In genomic region chr13:100130092-100130491, GRCh38 we compare ENCODE assay signal across 13 cellular contexts. TPM values are rescaled to one million over a fixed set of nuclear protein-coding genes. Genes with fewer than 3 reads are reported as not detected.
A peak's percentile ranks its signal among the peaks of the same experiment; 100 is the strongest.
DNase-seq lines count a peak whose midpoint lies in the region; ATAC-seq and TF ChIP-seq lines count a peak whose summit lies in the region.
"Had no signal": no experiment of that assay in that cellular context is flagged by ENCODE, and none has a peak within 500 bp of the region (broad histone marks: within the 10 kb centered on the region; RNA-seq: fewer than 3 reads in every experiment).

No MANE protein-coding gene starts in this region.

- H3K9me3 ChIP-seq in CD4-positive, CD25-positive, alpha-beta regulatory T cell (ENCODE audit: control insufficient read depth in 2 of 2, low read length in 2 of 2), result no peaks in the 10 kb centered on the region
- no peaks in the 10 kb centered on the region for H3K9me3 ChIP-seq in HUES64 (ENCODE audit: insufficient read depth, low read depth, low read length)
- no peaks in the 10 kb centered on the region for H3K9me3 ChIP-seq in OCI-LY7 (ENCODE audit: low read length)
- H3K9me3 ChIP-seq: esophagus muscularis mucosa, pancreas, tibial nerve had no signal

- no peak overlapping the region for H3K4me3 ChIP-seq in CD4-positive, CD25-positive, alpha-beta regulatory T cell (ENCODE audit: low read depth, low read length)
- H3K4me3 ChIP-seq in HUES64 (ENCODE audit: low read length), result no peak overlapping the region
- no peak overlapping the region for H3K4me3 ChIP-seq in OCI-LY7 (ENCODE audit: low read depth, low read length, poor library complexity, severe bottlenecking)
- H3K4me3 ChIP-seq: esophagus muscularis mucosa, pancreas, tibial nerve had no signal

- H4K20me1 ChIP-seq in OCI-LY7 (ENCODE audit: insufficient read depth, low read length), result no peaks in the 10 kb centered on the region

- H3K4me1 ChIP-seq in CD4-positive, CD25-positive, alpha-beta regulatory T cell (ENCODE audit: control insufficient read depth, insufficient read depth, low read length, poor library complexity, severe bottlenecking), result peaks cover 12% of the 10 kb centered on the region
- H3K4me1 ChIP-seq in HUES64 (ENCODE audit: insufficient read depth, low read length), result peaks cover 38% of the 10 kb centered on the region
- H3K4me1 ChIP-seq in OCI-LY7 (ENCODE audit: insufficient read depth, low read length, poor library complexity, severe bottlenecking), result no peaks in the 10 kb centered on the region

- WGBS in HUES64, result 67% methylated on average over 1 of the region's 1 CpG

- H3K27me3 ChIP-seq in CD4-positive, CD25-positive, alpha-beta regulatory T cell (ENCODE audit: control insufficient read depth, insufficient read depth, low read length), result no peaks in the 10 kb centered on the region
- H3K27me3 ChIP-seq in HUES64 (ENCODE audit: insufficient read depth, low read length), result no peaks in the 10 kb centered on the region
- H3K27me3 ChIP-seq: esophagus muscularis mucosa, pancreas, tibial nerve had no signal

- CTCF ChIA-PET in OCI-LY7 (lab: Charles Lee; ENCODE audit: unreplicated experiment), result no interaction called here

- no peaks in the 10 kb centered on the region for H3K36me3 ChIP-seq in CD4-positive, CD25-positive, alpha-beta regulatory T cell (ENCODE audit: control insufficient read depth, insufficient read depth, low read length)
- H3K36me3 ChIP-seq in HUES64 (ENCODE audit: insufficient read depth, low read length) (no peaks in the 10 kb centered on the region), OCI-LY7 (ENCODE audit: insufficient read depth, low read length) (no peaks in the 10 kb centered on the region)
- H3K36me3 ChIP-seq: esophagus muscularis mucosa, pancreas, tibial nerve had no signal

- no peak overlapping the region for H3K27ac ChIP-seq in CD4-positive, CD25-positive, alpha-beta regulatory T cell (ENCODE audit: insufficient read depth, low read length, poor library complexity, severe bottlenecking)
- H3K27ac ChIP-seq in HUES64 (ENCODE audit: low read depth, low read length) (peak overlapping the region; percentile 12; the same call in 1 of the 2 replicates), OCI-LY7 (ENCODE audit: low read depth, low read length, poor library complexity, severe bottlenecking) (no peak overlapping the region)
- H3K27ac ChIP-seq: esophagus muscularis mucosa, pancreas, tibial nerve had no signal

- no peaks in the 10 kb centered on the region for H3K9me3 Mint-ChIP-seq in CD4-positive, CD25-positive, alpha-beta regulatory T cell

- no TSS peak for BruUV-seq in OCI-LY7 (replicated peaks; lab: Mats Ljungman, UMichigan)

- no peaks in the 10 kb centered on the region for H3K79me2 ChIP-seq in OCI-LY7 (ENCODE audit: insufficient read depth, low read depth, low read length)

- DNase-seq in CD4-positive, CD25-positive, alpha-beta regulatory T cell, result no peak
- DNase-seq in dermis blood vessel endothelial cell (peak; percentile 84), midbrain (lab: John Stamatoyannopoulos, UW) (peak; percentile 20), OCI-LY7 (ENCODE audit: low spot score) (no peak), NCI-H187 treated with DMSO at 0.1 percent for 48 hours (lab: John Stamatoyannopoulos, UW) (no peak), amniotic stem cell (lab: John Stamatoyannopoulos, UW) (no peak)
- DNase-seq: NCI-H1436 treated with DMSO at 0.1 percent for 48 hours, pancreas, T-helper 9 cell had no signal

- no peak overlapping the region for H3K4me3 Mint-ChIP-seq in CD4-positive, CD25-positive, alpha-beta regulatory T cell

- peak overlapping the region in 2 of 3 donors; percentile 35 to 68 for H3K27ac Mint-ChIP-seq in CD4-positive, CD25-positive, alpha-beta regulatory T cell

- ATAC-seq in CD4-positive, CD25-positive, alpha-beta regulatory T cell (ENCODE audit: low read depth in 2 of 2), result no peak
- no peak for ATAC-seq in HG02870 (IDR thresholded peaks at IDR 0.05; ENCODE audit: unreplicated experiment)

- peaks cover 15 to 21% (median 16%) of the 10 kb centered on the region in 4 donors for H3K4me1 Mint-ChIP-seq in CD4-positive, CD25-positive, alpha-beta regulatory T cell

- H3K27me3 Mint-ChIP-seq in CD4-positive, CD25-positive, alpha-beta regulatory T cell, result no peaks in the 10 kb centered on the region

- POLR2A ChIA-PET in OCI-LY7 (lab: Charles Lee), result no interaction called here

- no peak overlapping the region for H3K9ac ChIP-seq in HUES64 (ENCODE audit: low read depth, low read length)

- no peak for TF ChIP-seq CTCF in OCI-LY7 (conservative IDR thresholded peaks at IDR 0.05; ENCODE audit: low read length)

- H3K4me2 ChIP-seq in OCI-LY7 (ENCODE audit: low read length), result no peak overlapping the region

- intact Hi-C loops in OCI-LY7 (cut with micrococcal nuclease; ENCODE audit: unreplicated experiment), result no loop called here

- H2AFZ ChIP-seq in OCI-LY7 (ENCODE audit: low read length), result no peak overlapping the region

- H3K36me3 Mint-ChIP-seq in CD4-positive, CD25-positive, alpha-beta regulatory T cell, result peaks cover 21% of the 10 kb centered on the region

- no peaks in the 10 kb centered on the region for H3K9me2 ChIP-seq in OCI-LY7 (ENCODE audit: insufficient read depth, low read length)

RNA-seq across cellular contexts. Expression of gene PCCA, which starts 41.2 kb away (rescaled TPM):
- total RNA-seq in CD4-positive, CD25-positive, alpha-beta regulatory T cell, result 14.8 TPM
- polyA plus RNA-seq in CD4-positive, CD25-positive, alpha-beta regulatory T cell, result 10 to 100 TPM in 3 of 4 donors, 1 to 10 TPM in 1; 8.0 to 10.4 (median 10.3) TPM
- polyA plus RNA-seq in HUES64 (2013, experiment 1 of 2), result 39.1 TPM
- polyA plus RNA-seq in HUES64 (2013, experiment 2 of 2), result 38.2 TPM
- total RNA-seq in dermis blood vessel endothelial cell (32.8 and 51.6 TPM in 2 replicates), OCI-LY7 (2022) (2.7 and 5.6 TPM in 2 replicates)
- 4.4 and 7.2 TPM in 2 replicates for total RNA-seq in OCI-LY7 (2014; rRNA removed; shearing (Covaris generic))

Comparison
In these comparisons a context has a peak if more than half of its experiments do, and no peak if none do; other contexts are left out.
1. DNase-seq: peak in dermis blood vessel endothelial cell (single experiment) and midbrain (single experiment); none in CD4-positive, CD25-positive, alpha-beta regulatory T cell (0 of 3), OCI-LY7 (single experiment), NCI-H187 treated with DMSO at 0.1 percent for 48 hours (single experiment) and amniotic stem cell (single experiment).